11 cellular contexts compared by ENCODE assay signal in genomic region chr17:42537826-42538451, GRCh38. TPM values are rescaled to one million over a fixed set of nuclear protein-coding genes. Genes with fewer than 3 reads are reported as not detected.
A peak's percentile ranks its signal among the peaks of the same experiment; 100 is the strongest.
DNase-seq lines count a peak whose midpoint lies in the region; ATAC-seq, FAIRE-seq and TF ChIP-seq lines count a peak whose summit lies in the region.
"Had no signal": no experiment of that assay in that cellular context is flagged by ENCODE, and none has a peak within 500 bp of the region (broad histone marks: within the 10 kb centered on the region; RNA-seq: fewer than 3 reads in every experiment).

No MANE protein-coding gene starts in this region.

- POLR2A ChIA-PET in HepG2 (lab: Yijun Ruan, JAX), result interaction anchor here (0.7 to 4.2 kb wide), 7 partner anchors 9 to 1262 kb away, joined by 3 to 68 read pairs (median 20); partner anchors contain the start of genes COASY, HSD17B1 and PSMC3IP

- no peaks in the 10 kb centered on the region for H3K9me3 ChIP-seq in WERI-Rb-1 (ENCODE audit: severe bottlenecking)
- no peaks in the 10 kb centered on the region for H3K9me3 ChIP-seq in HepG2 (ENCODE audit: low read length)
- H3K9me3 ChIP-seq in upper lobe of right lung, result no peaks in the 10 kb centered on the region
- H3K9me3 ChIP-seq: left ventricle myocardium inferior, pancreas had no signal

- H3K4me3 ChIP-seq in WERI-Rb-1 (ENCODE audit: low read depth, low read length) (no peak overlapping the region), HepG2 (replicated peaks in 1 of 3; ENCODE audit: insufficient read depth in 1 of 3, low read depth in 2 of 3, low read length in 3 of 3) (no peak overlapping the region), upper lobe of right lung (no peak overlapping the region)

- peaks cover 4% of the 10 kb centered on the region for H3K27me3 Mint-ChIP-seq in stimulated activated naive CD8-positive, alpha-beta T cell treated with anti-CD3 and anti-CD28 coated beads, Interleukin-15, Interleukin-2, amounts not matched to agents 100 ng/mL and 50 ng/mL, for 24 hours

- H3K27ac ChIP-seq in WERI-Rb-1 (peak overlapping the region; percentile 96), HepG2 (ENCODE audit: extremely low read length, insufficient read depth, low read length) (peak overlapping the region; percentile 29), upper lobe of right lung (no peak overlapping the region)

- TF ChIP-seq CTCF in WERI-Rb-1 (IDR thresholded peaks at IDR 0.05; ENCODE audit: low read depth, low read length), result no peak
- no peak for TF ChIP-seq CTCF in HepG2 (CRISPR knock-in tag; IDR thresholded peaks at IDR 0.05)
- no peak for TF ChIP-seq CTCF in upper lobe of right lung (IDR thresholded peaks at IDR 0.05)

- WGBS in HepG2 (ENCODE audit: low lambda C conversion rate), result 93% methylated on average over 5 of the region's 5 CpGs

- H3K36me3 Mint-ChIP-seq in stimulated activated naive CD8-positive, alpha-beta T cell treated with anti-CD3 and anti-CD28 coated beads, Interleukin-15, Interleukin-2, amounts not matched to agents 100 ng/mL and 50 ng/mL, for 24 hours (ENCODE audit: low read depth), result peaks cover 7% of the 10 kb centered on the region

- H3K4me2 ChIP-seq in HepG2 (ENCODE audit: low read depth, low read length), result no peak overlapping the region

- no peak for TF ChIP-seq POLR2A in HepG2 (IDR thresholded peaks at IDR 0.05; ENCODE audit: insufficient read depth in 1 of 2, low read depth in 2 of 2, low read length in 2 of 2)

- H3K4me1 ChIP-seq in HepG2 (ENCODE audit: insufficient read depth, low read length) (peaks cover 71% of the 10 kb centered on the region), upper lobe of right lung (peaks cover 14% of the 10 kb centered on the region)

- peaks cover 43% of the 10 kb centered on the region for H3K4me1 Mint-ChIP-seq in stimulated activated naive CD8-positive, alpha-beta T cell treated with anti-CD3 and anti-CD28 coated beads, Interleukin-15, Interleukin-2, amounts not matched to agents 100 ng/mL and 50 ng/mL, for 24 hours (ENCODE audit: low read depth)

- no peak overlapping the region for H3K9ac ChIP-seq in HepG2 (ENCODE audit: insufficient read depth, low read depth, low read length)

- H3K27me3 ChIP-seq in WERI-Rb-1 (ENCODE audit: insufficient read depth, low read depth, severe bottlenecking), result no peaks in the 10 kb centered on the region
- H3K27me3 ChIP-seq in HepG2 (ENCODE audit: control insufficient read depth in 1 of 2, insufficient read depth in 2 of 2, low read length in 2 of 2), result no peaks in the 10 kb centered on the region
- no peaks in the 10 kb centered on the region for H3K27me3 ChIP-seq in upper lobe of right lung
- H3K27me3 ChIP-seq: pancreas had no signal

- H4K20me1 ChIP-seq in HepG2 (ENCODE audit: insufficient read depth, low read length), result no peaks in the 10 kb centered on the region

- H3K4me3 Mint-ChIP-seq in stimulated activated naive CD8-positive, alpha-beta T cell treated with anti-CD3 and anti-CD28 coated beads, Interleukin-15, Interleukin-2, amounts not matched to agents 100 ng/mL and 50 ng/mL, for 24 hours, result peak overlapping the region; percentile 64

- DNase-seq in stimulated activated naive CD8-positive, alpha-beta T cell treated with anti-CD3 and anti-CD28 coated beads, Interleukin-15, Interleukin-2, amounts not matched to agents 100 U/mL and 50 U/mL, for 24 hours, result no peak
- DNase-seq in WERI-Rb-1, result peak; percentile 75
- no peak for DNase-seq in HepG2 (ENCODE audit: low spot score)
- DNase-seq in upper lobe of right lung, result no peak
- no peak for DNase-seq in NCI-H1048 (lab: John Stamatoyannopoulos, UW)
- DNase-seq: head of caudate nucleus, left ventricle myocardium inferior had no signal

- no peak for TF ChIP-seq EP300 in HepG2 (IDR thresholded peaks at IDR 0.05; ENCODE audit: low read depth in 2 of 2, low read length in 2 of 2)
- no peak for TF ChIP-seq EP300 in HepG2 (CRISPR knock-in tag; IDR thresholded peaks at IDR 0.05; ENCODE audit: borderline replicate concordance)

- H3K27ac Mint-ChIP-seq in stimulated activated naive CD8-positive, alpha-beta T cell treated with anti-CD3 and anti-CD28 coated beads, Interleukin-15, Interleukin-2, amounts not matched to agents 100 ng/mL and 50 ng/mL, for 24 hours, result no peak overlapping the region

- H3K36me3 ChIP-seq in WERI-Rb-1 (peaks cover 43% of the 10 kb centered on the region), HepG2 (replicated peaks in 1 of 2; ENCODE audit: control insufficient read depth in 1 of 2, insufficient read depth in 2 of 2, low read length in 2 of 2) (peaks cover 3 to 9% of the 10 kb centered on the region in 2 experiments; a peak in 2 of 5 replicates), upper lobe of right lung (peaks cover 44% of the 10 kb centered on the region)
- H3K36me3 ChIP-seq: pancreas had no signal

- H3K9me3 Mint-ChIP-seq in stimulated activated naive CD8-positive, alpha-beta T cell treated with anti-CD3 and anti-CD28 coated beads, Interleukin-15, Interleukin-2, amounts not matched to agents 100 ng/mL and 50 ng/mL, for 24 hours, result no peaks in the 10 kb centered on the region

- ATAC-seq in stimulated activated naive CD8-positive, alpha-beta T cell treated with anti-CD3 and anti-CD28 coated beads, Interleukin-15, Interleukin-2, amounts not matched to agents 100 U/mL and 50 U/mL, for 24 hours, result no peak
- ATAC-seq in HepG2 (no peak), upper lobe of right lung (no peak), GM19023 (IDR thresholded peaks at IDR 0.05; ENCODE audit: unreplicated experiment) (no peak), GM19397 (IDR thresholded peaks at IDR 0.05; ENCODE audit: unreplicated experiment) (no peak)

- H3K79me2 ChIP-seq in HepG2 (ENCODE audit: insufficient read depth, low read length), result peaks cover 13% of the 10 kb centered on the region

- TF ChIP-seq RAD21 in HepG2 (CRISPR knock-in tag; IDR thresholded peaks at IDR 0.05), result no peak

- in situ Hi-C loops in HepG2 (cut with HindIII; ENCODE audit: extremely low pct_ligation_motif_present, low pct_unique_long_range_greater_than_20kb), result no loop called here

- FAIRE-seq in HepG2 (lab: Jason Lieb, UNC), result no peak
- FAIRE-seq: pancreas had no signal

- H2AFZ ChIP-seq in HepG2 (ENCODE audit: low read length), result no peak overlapping the region

- intact Hi-C loops in HepG2 (cut with micrococcal nuclease; ENCODE audit: unreplicated experiment), result no loop called here
- intact Hi-C loops in upper lobe of right lung (cut with DNase I), result no loop called here

- CTCF ChIA-PET in HepG2 (lab: Yijun Ruan, JAX; ENCODE audit: low intra/inter-chr PET ratio, low total read pairs), result no interaction called here

- no TSS peak for BruUV-seq in HepG2 (replicated peaks; lab: Mats Ljungman, UMichigan)

RNA-seq across cellular contexts. Expression of gene NAGLU, which starts 1.9 kb away (rescaled TPM):
- total RNA-seq in HepG2 (2016; rRNA removed; fragmentation: Illumina TruSeq; extraction: Trizol) (13.1 and 40.1 TPM in 2 replicates), upper lobe of right lung (46.9 TPM)
- 11.7 and 11.8 TPM in 2 replicates for total RNA-seq in HepG2 (2016; cell fraction: cytosol; rRNA removed; fragmentation: Illumina TruSeq; extraction: Trizol; ENCODE audit: low read depth)
- 11.6 and 40.3 TPM in 2 replicates for total RNA-seq in HepG2 (2016; cell fraction: insoluble cytoplasmic fraction; rRNA removed; fragmentation: Illumina TruSeq; extraction: Trizol)
- 16.4 and 17.9 TPM in 2 replicates for total RNA-seq in HepG2 (2016; cell fraction: membrane; rRNA removed; fragmentation: Illumina TruSeq; extraction: Trizol)
- total RNA-seq in HepG2 (2016; cell fraction: nucleus; rRNA removed; fragmentation: Illumina TruSeq; extraction: Trizol), result 46.8 and 52.2 TPM in 2 replicates
- polyA plus RNA-seq in HepG2 (2011; rRNA removed), result 28.2 and 29.4 TPM in 2 replicates
- polyA plus RNA-seq in HepG2 (2011; cell fraction: cytosol; rRNA removed), result 19.2 and 36.3 TPM in 2 replicates
- 76.6 and 98.9 TPM in 2 replicates for polyA plus RNA-seq in HepG2 (2011; cell fraction: nucleus; rRNA removed)
- 20.7 and 21.0 TPM in 2 replicates for polyA plus RNA-seq in HepG2 (2012)
- polyA plus RNA-seq in HepG2 (2016; cell fraction: cytosol; fragmentation: Illumina TruSeq; extraction: Trizol; ENCODE audit: low read depth), result 8.0 and 8.6 TPM in 2 replicates
- polyA plus RNA-seq in HepG2 (2016; cell fraction: insoluble cytoplasmic fraction; fragmentation: Illumina TruSeq; extraction: Trizol; ENCODE audit: low read depth), result 12.0 and 16.4 TPM in 2 replicates
- polyA plus RNA-seq in HepG2 (2016; cell fraction: membrane; fragmentation: Illumina TruSeq; extraction: Trizol; ENCODE audit: low read depth), result 11.8 and 12.2 TPM in 2 replicates
- 83.1 and 85.8 TPM in 2 replicates for polyA plus RNA-seq in HepG2 (2016; cell fraction: nucleus; fragmentation: Illumina TruSeq; extraction: Trizol; ENCODE audit: insufficient read depth, low read depth)
- 23.9 and 52.5 TPM in 2 replicates for polyA minus RNA-seq in HepG2 (2011; rRNA and poly(A)+ RNA removed; ENCODE audit: low replicate concordance)
- 17.1 and 17.5 TPM in 2 replicates for polyA minus RNA-seq in HepG2 (2011; cell fraction: cytosol; rRNA and poly(A)+ RNA removed)
- polyA minus RNA-seq in HepG2 (2011; cell fraction: nucleus; rRNA and poly(A)+ RNA removed), result 31.7 and 32.4 TPM in 2 replicates

RNA-seq across cellular contexts. Expression of gene HSD17B1, which starts 14.8 kb away (rescaled TPM):
- total RNA-seq in HepG2 (2016; rRNA removed; fragmentation: Illumina TruSeq; extraction: Trizol), result 0.77 and 0.93 TPM in 2 replicates
- total RNA-seq in HepG2 (2016; cell fraction: cytosol; rRNA removed; fragmentation: Illumina TruSeq; extraction: Trizol; ENCODE audit: low read depth), result 0.88 and 1.6 TPM in 2 replicates
- 1.00 and 1.1 TPM in 2 replicates for total RNA-seq in HepG2 (2016; cell fraction: insoluble cytoplasmic fraction; rRNA removed; fragmentation: Illumina TruSeq; extraction: Trizol)
- 0.71 and 0.90 TPM in 2 replicates for total RNA-seq in HepG2 (2016; cell fraction: membrane; rRNA removed; fragmentation: Illumina TruSeq; extraction: Trizol)
- total RNA-seq in HepG2 (2016; cell fraction: nucleus; rRNA removed; fragmentation: Illumina TruSeq; extraction: Trizol), result 0.53 and 1.1 TPM in 2 replicates
- 0.34 and 0.54 TPM in 2 replicates for polyA plus RNA-seq in HepG2 (2011; rRNA removed)
- polyA plus RNA-seq in HepG2 (2011; cell fraction: cytosol; rRNA removed), result 0.22 and 0.75 TPM in 2 replicates
- polyA plus RNA-seq in HepG2 (2011; cell fraction: nucleus; rRNA removed), result 2.1 and 2.9 TPM in 2 replicates
- 3.1 and 4.6 TPM in 2 replicates for polyA plus RNA-seq in HepG2 (2012)
- polyA plus RNA-seq in HepG2 (2016; cell fraction: cytosol; fragmentation: Illumina TruSeq; extraction: Trizol; ENCODE audit: low read depth), result 0.66 and 0.93 TPM in 2 replicates
- 0.40 and 0.55 TPM in 2 replicates for polyA plus RNA-seq in HepG2 (2016; cell fraction: insoluble cytoplasmic fraction; fragmentation: Illumina TruSeq; extraction: Trizol; ENCODE audit: low read depth)
- 0.49 TPM in 2 replicates for polyA plus RNA-seq in HepG2 (2016; cell fraction: membrane; fragmentation: Illumina TruSeq; extraction: Trizol; ENCODE audit: low read depth)
- 1.3 and 1.4 TPM in 2 replicates for polyA plus RNA-seq in HepG2 (2016; cell fraction: nucleus; fragmentation: Illumina TruSeq; extraction: Trizol; ENCODE audit: insufficient read depth, low read depth)
- polyA minus RNA-seq in HepG2 (2011; rRNA and poly(A)+ RNA removed; ENCODE audit: low replicate concordance), result 0.94 and 1.4 TPM in 2 replicates
- polyA minus RNA-seq in HepG2 (2011; cell fraction: cytosol; rRNA and poly(A)+ RNA removed), result 0.62 and 0.89 TPM in 2 replicates
- 1.2 and 1.3 TPM in 2 replicates for polyA minus RNA-seq in HepG2 (2011; cell fraction: nucleus; rRNA and poly(A)+ RNA removed)
- total RNA-seq in upper lobe of right lung, result 1.4 TPM

RNA-seq across cellular contexts. Expression of gene COASY, which starts 24.0 kb away (rescaled TPM):
- total RNA-seq in HepG2 (2016; rRNA removed; fragmentation: Illumina TruSeq; extraction: Trizol), result 90.7 and 115 TPM in 2 replicates
- total RNA-seq in HepG2 (2016; cell fraction: cytosol; rRNA removed; fragmentation: Illumina TruSeq; extraction: Trizol; ENCODE audit: low read depth), result 22.2 and 24.7 TPM in 2 replicates
- total RNA-seq in HepG2 (2016; cell fraction: insoluble cytoplasmic fraction; rRNA removed; fragmentation: Illumina TruSeq; extraction: Trizol), result 99.1 and 105 TPM in 2 replicates
- 64.5 and 68.5 TPM in 2 replicates for total RNA-seq in HepG2 (2016; cell fraction: membrane; rRNA removed; fragmentation: Illumina TruSeq; extraction: Trizol)
- 102 and 126 TPM in 2 replicates for total RNA-seq in HepG2 (2016; cell fraction: nucleus; rRNA removed; fragmentation: Illumina TruSeq; extraction: Trizol)
- polyA plus RNA-seq in HepG2 (2011; rRNA removed), result 125 and 158 TPM in 2 replicates
- 60.6 and 76.3 TPM in 2 replicates for polyA plus RNA-seq in HepG2 (2011; cell fraction: cytosol; rRNA removed)
- 464 and 551 TPM in 2 replicates for polyA plus RNA-seq in HepG2 (2011; cell fraction: nucleus; rRNA removed)
- polyA plus RNA-seq in HepG2 (2012), result 189 and 231 TPM in 2 replicates
- polyA plus RNA-seq in HepG2 (2016; cell fraction: cytosol; fragmentation: Illumina TruSeq; extraction: Trizol; ENCODE audit: low read depth), result 24.2 and 25.6 TPM in 2 replicates
- polyA plus RNA-seq in HepG2 (2016; cell fraction: insoluble cytoplasmic fraction; fragmentation: Illumina TruSeq; extraction: Trizol; ENCODE audit: low read depth), result 120 and 149 TPM in 2 replicates
- 59.9 and 61.3 TPM in 2 replicates for polyA plus RNA-seq in HepG2 (2016; cell fraction: membrane; fragmentation: Illumina TruSeq; extraction: Trizol; ENCODE audit: low read depth)
- polyA plus RNA-seq in HepG2 (2016; cell fraction: nucleus; fragmentation: Illumina TruSeq; extraction: Trizol; ENCODE audit: insufficient read depth, low read depth), result 256 and 260 TPM in 2 replicates
- 127 and 141 TPM in 2 replicates for polyA minus RNA-seq in HepG2 (2011; rRNA and poly(A)+ RNA removed; ENCODE audit: low replicate concordance)
- 69.1 and 69.4 TPM in 2 replicates for polyA minus RNA-seq in HepG2 (2011; cell fraction: cytosol; rRNA and poly(A)+ RNA removed)
- 69.1 and 80.1 TPM in 2 replicates for polyA minus RNA-seq in HepG2 (2011; cell fraction: nucleus; rRNA and poly(A)+ RNA removed)
- total RNA-seq in upper lobe of right lung, result 63.3 TPM

RNA-seq across cellular contexts. Expression of gene MLX, which starts 29.0 kb away (rescaled TPM):
- total RNA-seq in HepG2 (2016; rRNA removed; fragmentation: Illumina TruSeq; extraction: Trizol) (38.9 and 40.2 TPM in 2 replicates), upper lobe of right lung (61.3 TPM)
- total RNA-seq in HepG2 (2016; cell fraction: cytosol; rRNA removed; fragmentation: Illumina TruSeq; extraction: Trizol; ENCODE audit: low read depth), result 28.0 and 30.5 TPM in 2 replicates
- total RNA-seq in HepG2 (2016; cell fraction: insoluble cytoplasmic fraction; rRNA removed; fragmentation: Illumina TruSeq; extraction: Trizol), result 37.2 and 39.5 TPM in 2 replicates
- 34.6 and 39.3 TPM in 2 replicates for total RNA-seq in HepG2 (2016; cell fraction: membrane; rRNA removed; fragmentation: Illumina TruSeq; extraction: Trizol)
- 34.5 and 44.1 TPM in 2 replicates for total RNA-seq in HepG2 (2016; cell fraction: nucleus; rRNA removed; fragmentation: Illumina TruSeq; extraction: Trizol)
- polyA plus RNA-seq in HepG2 (2011; rRNA removed), result 74.4 and 85.4 TPM in 2 replicates
- polyA plus RNA-seq in HepG2 (2011; cell fraction: cytosol; rRNA removed), result 53.2 and 55.1 TPM in 2 replicates
- polyA plus RNA-seq in HepG2 (2011; cell fraction: nucleus; rRNA removed), result 173 and 195 TPM in 2 replicates
- polyA plus RNA-seq in HepG2 (2012), result 41.9 and 49.7 TPM in 2 replicates
- 14.9 and 18.6 TPM in 2 replicates for polyA plus RNA-seq in HepG2 (2016; cell fraction: cytosol; fragmentation: Illumina TruSeq; extraction: Trizol; ENCODE audit: low read depth)
- polyA plus RNA-seq in HepG2 (2016; cell fraction: insoluble cytoplasmic fraction; fragmentation: Illumina TruSeq; extraction: Trizol; ENCODE audit: low read depth), result 55.1 and 57.7 TPM in 2 replicates
- 24.6 and 25.0 TPM in 2 replicates for polyA plus RNA-seq in HepG2 (2016; cell fraction: membrane; fragmentation: Illumina TruSeq; extraction: Trizol; ENCODE audit: low read depth)
- 99.9 and 109 TPM in 2 replicates for polyA plus RNA-seq in HepG2 (2016; cell fraction: nucleus; fragmentation: Illumina TruSeq; extraction: Trizol; ENCODE audit: insufficient read depth, low read depth)
- polyA minus RNA-seq in HepG2 (2011; rRNA and poly(A)+ RNA removed; ENCODE audit: low replicate concordance), result 81.6 and 104 TPM in 2 replicates
- 29.7 and 33.3 TPM in 2 replicates for polyA minus RNA-seq in HepG2 (2011; cell fraction: cytosol; rRNA and poly(A)+ RNA removed)
- polyA minus RNA-seq in HepG2 (2011; cell fraction: nucleus; rRNA and poly(A)+ RNA removed), result 50.6 and 76.5 TPM in 2 replicates

RNA-seq across cellular contexts. Expression of gene PSMC3IP, which starts 39.6 kb away (rescaled TPM):
- total RNA-seq in HepG2 (2016; rRNA removed; fragmentation: Illumina TruSeq; extraction: Trizol) (20.1 and 22.4 TPM in 2 replicates), upper lobe of right lung (4.2 TPM)
- total RNA-seq in HepG2 (2016; cell fraction: cytosol; rRNA removed; fragmentation: Illumina TruSeq; extraction: Trizol; ENCODE audit: low read depth), result 25.7 and 27.1 TPM in 2 replicates
- 19.5 and 23.7 TPM in 2 replicates for total RNA-seq in HepG2 (2016; cell fraction: insoluble cytoplasmic fraction; rRNA removed; fragmentation: Illumina TruSeq; extraction: Trizol)
- 36.3 and 38.4 TPM in 2 replicates for total RNA-seq in HepG2 (2016; cell fraction: membrane; rRNA removed; fragmentation: Illumina TruSeq; extraction: Trizol)
- total RNA-seq in HepG2 (2016; cell fraction: nucleus; rRNA removed; fragmentation: Illumina TruSeq; extraction: Trizol), result 19.9 and 24.0 TPM in 2 replicates
- polyA plus RNA-seq in HepG2 (2011; rRNA removed), result 5.5 and 6.5 TPM in 2 replicates
- 3.1 and 3.3 TPM in 2 replicates for polyA plus RNA-seq in HepG2 (2011; cell fraction: cytosol; rRNA removed)
- polyA plus RNA-seq in HepG2 (2011; cell fraction: nucleus; rRNA removed), result 15.1 and 18.7 TPM in 2 replicates
- 6.5 and 8.5 TPM in 2 replicates for polyA plus RNA-seq in HepG2 (2012)
- 36.9 and 41.0 TPM in 2 replicates for polyA plus RNA-seq in HepG2 (2016; cell fraction: cytosol; fragmentation: Illumina TruSeq; extraction: Trizol; ENCODE audit: low read depth)
- 31.0 and 31.1 TPM in 2 replicates for polyA plus RNA-seq in HepG2 (2016; cell fraction: insoluble cytoplasmic fraction; fragmentation: Illumina TruSeq; extraction: Trizol; ENCODE audit: low read depth)
- polyA plus RNA-seq in HepG2 (2016; cell fraction: membrane; fragmentation: Illumina TruSeq; extraction: Trizol; ENCODE audit: low read depth), result 41.0 and 42.1 TPM in 2 replicates
- 56.5 and 60.1 TPM in 2 replicates for polyA plus RNA-seq in HepG2 (2016; cell fraction: nucleus; fragmentation: Illumina TruSeq; extraction: Trizol; ENCODE audit: insufficient read depth, low read depth)
- 2.7 and 15.4 TPM in 2 replicates for polyA minus RNA-seq in HepG2 (2011; rRNA and poly(A)+ RNA removed; ENCODE audit: low replicate concordance)
- polyA minus RNA-seq in HepG2 (2011; cell fraction: cytosol; rRNA and poly(A)+ RNA removed), result 1.6 and 2.4 TPM in 2 replicates
- 9.1 and 9.4 TPM in 2 replicates for polyA minus RNA-seq in HepG2 (2011; cell fraction: nucleus; rRNA and poly(A)+ RNA removed)
